20 cellular contexts compared by ENCODE assay signal in the genomic region with DNA sequence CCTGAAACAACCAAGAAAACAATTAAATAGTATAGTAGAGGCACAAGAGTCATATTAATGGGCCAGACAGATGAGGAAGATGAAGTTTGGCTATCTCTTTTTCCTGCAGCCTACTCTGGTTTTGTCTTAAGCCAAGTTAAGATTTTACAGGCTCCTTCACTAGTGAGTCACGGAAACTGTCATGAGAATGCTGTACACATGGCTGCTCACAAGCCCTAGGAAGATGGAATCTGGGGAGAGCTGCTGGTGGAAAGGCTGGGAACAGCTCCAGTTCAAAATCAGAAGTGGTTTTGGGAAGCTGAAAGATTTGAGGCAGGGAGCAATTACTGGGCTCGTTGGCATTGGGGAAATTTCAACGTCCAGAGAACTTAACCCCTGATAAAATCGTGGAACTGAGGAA. TPM values are rescaled to one million over a fixed set of nuclear protein-coding genes. Genes with fewer than 3 reads are reported as not detected.
A peak's percentile ranks its signal among the peaks of the same experiment; 100 is the strongest.
DNase-seq lines count a peak whose midpoint lies in the region; ATAC-seq and TF ChIP-seq lines count a peak whose summit lies in the region.
"Had no signal": no experiment of that assay in that cellular context is flagged by ENCODE, and none has a peak within 500 bp of the region (broad histone marks: within the 10 kb centered on the region; RNA-seq: fewer than 3 reads in every experiment).

No MANE protein-coding gene starts in this region.

- peaks cover 10 to 28% of the 10 kb centered on the region in 2 donors for H3K36me3 Mint-ChIP-seq in activated naive CD4-positive, alpha-beta T cell treated with anti-CD3 and anti-CD28 coated beads, Interleukin-2, amount 50 U/mL, for 72 hours
- H3K36me3 Mint-ChIP-seq in endothelial cell (ENCODE audit: low read depth, unreplicated experiment): no peaks in the 10 kb centered on the region

- 38% methylated on average over 4 of the region's 4 CpGs for WGBS in heart right ventricle, 2 donors

- DNase-seq in activated naive CD4-positive, alpha-beta T cell treated with anti-CD3 and anti-CD28 coated beads, Interleukin-2, amount 50 U/mL, for 72 hours (ENCODE audit: low spot score in 2 of 2): no peak
- no peak for DNase-seq in activated naive CD4-positive, alpha-beta T cell (lab: John Stamatoyannopoulos, UW)
- DNase-seq in amniotic epithelial cell (ENCODE audit: low read depth) (peak; percentile 48), heart right ventricle (no peak), stromal cell of bone marrow (ENCODE audit: low read depth) (peak; percentile 32), endothelial cell (ENCODE audit: low spot score) (no peak), GDM1 (lab: John Stamatoyannopoulos, UW) (no peak)
- DNase-seq: activated CD4-positive, CD25-positive, alpha-beta regulatory T cell treated with anti-CD3 and anti-CD28 coated beads, Interleukin-2, amount 50 U/mL, for 72 hours; Caco-2; mucosa of descending colon; NCI-H1092 treated with DMSO at 0.1 percent for 48 hours; NCI-H2171; SHP77; stimulated activated CD4-positive, alpha-beta T cell treated with anti-CD3 and anti-CD28 coated beads, Interleukin-4, amount 100 ng/mL, for 4 hours had no signal

- ATAC-seq in activated naive CD4-positive, alpha-beta T cell treated with anti-CD3 and anti-CD28 coated beads, Interleukin-2, amount 50 U/mL, for 72 hours: no peak
- peak in 5 of 8 donors; percentile 43 to 82 (median 47) for ATAC-seq in heart right ventricle
- no peak for ATAC-seq in HG02840 (IDR thresholded peaks at IDR 0.05; ENCODE audit: low FRiP score, unreplicated experiment)
- ATAC-seq: A549, mucosa of descending colon had no signal

- no peaks in the 10 kb centered on the region for H3K36me3 ChIP-seq in heart right ventricle
- H3K36me3 ChIP-seq: tibial nerve had no signal

- H3K9me3 ChIP-seq in heart right ventricle: no peaks in the 10 kb centered on the region
- H3K9me3 ChIP-seq: A549, Caco-2, mucosa of descending colon, tibial nerve had no signal

- H3K27me3 Mint-ChIP-seq in endothelial cell (ENCODE audit: unreplicated experiment): no peaks in the 10 kb centered on the region
- H3K27me3 Mint-ChIP-seq: activated naive CD8-positive, alpha-beta T cell; central memory CD8-positive, alpha-beta T cell had no signal

- no peak overlapping the region for H3K4me3 Mint-ChIP-seq in endothelial cell (ENCODE audit: unreplicated experiment)
- H3K4me3 Mint-ChIP-seq: activated naive CD8-positive, alpha-beta T cell; central memory CD8-positive, alpha-beta T cell; T-helper 2 cell treated with Interferon-gamma antibody and Interleukin-4, amounts not matched to agents 5 μg/mL and 100 μg/mL, for 36 hours had no signal

- H3K27ac Mint-ChIP-seq in activated naive CD4-positive, alpha-beta T cell treated with anti-CD3 and anti-CD28 coated beads, Interleukin-2, amount 50 U/mL, for 72 hours: peak overlapping the region; percentile 31 to 56
- no peak overlapping the region for H3K27ac Mint-ChIP-seq in endothelial cell (ENCODE audit: unreplicated experiment)
- H3K27ac Mint-ChIP-seq: activated naive CD8-positive, alpha-beta T cell; T-helper 2 cell treated with Interferon-gamma antibody and Interleukin-4, amounts not matched to agents 5 μg/mL and 100 μg/mL, for 36 hours had no signal

- no peaks in the 10 kb centered on the region for H3K4me1 Mint-ChIP-seq in endothelial cell (ENCODE audit: unreplicated experiment)

- peaks cover 0 to 44% (median 9%) of the 10 kb centered on the region in 9 donors for H3K4me1 ChIP-seq in heart right ventricle
- H3K4me1 ChIP-seq: A549, Caco-2, tibial nerve had no signal

- intact Hi-C loops in heart right ventricle (cut with DNase I): no loop called here

- TF ChIP-seq CTCF in heart right ventricle (IDR thresholded peaks at IDR 0.05) (no peak), endothelial cell (IDR thresholded peaks at IDR 0.05; ENCODE audit: unreplicated experiment) (no peak)

- no peak overlapping the region for H3K4me3 ChIP-seq in heart right ventricle
- H3K4me3 ChIP-seq: A549, mucosa of descending colon, tibial nerve had no signal

- H3K27ac ChIP-seq in heart right ventricle: peak overlapping the region in 6 of 10 donors; percentile 21 to 68 (median 46)
- H3K27ac ChIP-seq: A549, tibial nerve had no signal

- no peaks in the 10 kb centered on the region for H3K27me3 ChIP-seq in heart right ventricle
- H3K27me3 ChIP-seq: tibial nerve had no signal

- peaks cover 16 to 19% of the 10 kb centered on the region in 2 donors for H3K9me3 Mint-ChIP-seq in activated naive CD4-positive, alpha-beta T cell treated with anti-CD3 and anti-CD28 coated beads, Interleukin-2, amount 50 U/mL, for 72 hours
- no peaks in the 10 kb centered on the region for H3K9me3 Mint-ChIP-seq in endothelial cell (ENCODE audit: unreplicated experiment)
- H3K9me3 Mint-ChIP-seq: central memory CD8-positive, alpha-beta T cell had no signal

RNA-seq across cellular contexts. Expression of gene S1PR1, which starts 46.4 kb away (rescaled TPM):
- 100 to 1,000 TPM; 125 to 221 TPM for total RNA-seq in activated naive CD4-positive, alpha-beta T cell treated with anti-CD3 and anti-CD28 coated beads, Interleukin-2, amount 50 U/mL, for 72 hours
- total RNA-seq in heart right ventricle (10 to 100 TPM; 37.4 to 82.2 (median 55.2) TPM), endothelial cell (ENCODE audit: unreplicated experiment) (79.1 TPM)
- polyA plus RNA-seq in heart right ventricle: 10 to 100 TPM; 50.3 to 51.2 TPM
- total RNA-seq: Caco-2 had no signal

Comparison
In these comparisons a context has a peak if more than half of its experiments do, and no peak if none do; other contexts are left out.
1. ATAC-seq: peak in heart right ventricle (5 of 8); none in activated naive CD4-positive, alpha-beta T cell treated with anti-CD3 and anti-CD28 coated beads, Interleukin-2, amount 50 U/mL, for 72 hours (0 of 2) and HG02840 (single experiment).
2. DNase-seq: peak in amniotic epithelial cell (single experiment) and stromal cell of bone marrow (single experiment); none in activated naive CD4-positive, alpha-beta T cell treated with anti-CD3 and anti-CD28 coated beads, Interleukin-2, amount 50 U/mL, for 72 hours (0 of 2), activated naive CD4-positive, alpha-beta T cell (0 of 4), heart right ventricle (0 of 2), endothelial cell (single experiment) and GDM1 (single experiment).